Comparison of ENCODE assay signal across 28 cellular contexts in genomic region chrX:22968494-22968893, GRCh38. TPM values are rescaled to one million over a fixed set of nuclear protein-coding genes. Genes with fewer than 3 reads are reported as not detected.
"Had no signal": no experiment of that assay in that cellular context is flagged by ENCODE, and none has a peak within 500 bp of the region (broad histone marks: within the 10 kb centered on the region; RNA-seq: fewer than 3 reads in every experiment).

No MANE protein-coding gene starts in this region.

- H3K36me3 ChIP-seq: adrenal gland, MG63, WERI-Rb-1 had no signal

- H3K27ac Mint-ChIP-seq: activated CD8-positive, alpha-beta T cell treated with anti-CD3 and anti-CD28 coated beads, Interleukin-2, amount 10 ng/mL, durations not matched to agents 7 days and 5 days; activated naive CD8-positive, alpha-beta T cell treated with anti-CD3 and anti-CD28 coated beads, Interleukin-2, amount 10 ng/mL, durations not matched to agents 7 days and 5 days had no signal

- H3K9me3 Mint-ChIP-seq: activated naive CD8-positive, alpha-beta T cell treated with anti-CD3 and anti-CD28 coated beads, Interleukin-2, amount 10 ng/mL, durations not matched to agents 7 days and 5 days had no signal

- ATAC-seq: activated CD4-positive, CD25-positive, alpha-beta regulatory T cell treated with anti-CD3 and anti-CD28 coated beads, Interleukin-2, amount 50 U/mL, for 24 hours; activated CD8-positive, alpha-beta T cell treated with anti-CD3 and anti-CD28 coated beads, Interleukin-2, amount 10 ng/mL, durations not matched to agents 7 days and 5 days; Panc1; Right ventricle myocardium inferior had no signal

- H3K9me3 ChIP-seq: adrenal gland, MG63, SK-N-SH had no signal

- H3K9ac ChIP-seq: SK-N-SH had no signal

- H3K4me3 Mint-ChIP-seq: activated CD8-positive, alpha-beta T cell treated with anti-CD3 and anti-CD28 coated beads, Interleukin-2, amount 10 ng/mL, durations not matched to agents 7 days and 5 days; activated naive CD8-positive, alpha-beta T cell treated with anti-CD3 and anti-CD28 coated beads, Interleukin-2, amount 10 ng/mL, durations not matched to agents 7 days and 5 days had no signal

- H3K27ac ChIP-seq: adrenal gland, WERI-Rb-1 had no signal

- H3K27me3 ChIP-seq: adrenal gland, MG63 had no signal

- H3K4me2 ChIP-seq: SK-N-SH had no signal

- DNase-seq: activated CD4-positive, alpha-beta T cell treated with anti-CD3 and anti-CD28 coated beads for 4 hours; activated CD4-positive, alpha-beta T cell treated with anti-CD3 and anti-CD28 coated beads, Interleukin-2, amount 50 U/mL, for 4 hours; activated CD8-positive, alpha-beta memory T cell treated with anti-CD3 and anti-CD28 coated beads, Interleukin-2, amount 50 U/mL, for 48 hours; activated CD8-positive, alpha-beta T cell treated with anti-CD3 and anti-CD28 coated beads, Interleukin-2, amount 10 ng/mL, durations not matched to agents 7 days and 5 days; activated naive CD4-positive, alpha-beta T cell treated with anti-CD3 and anti-CD28 coated beads, Interleukin-2, amount 50 U/mL, for 16 hours; activated naive CD8-positive, alpha-beta T cell treated with anti-CD3 and anti-CD28 coated beads, Interleukin-2, amount 10 ng/mL, durations not matched to agents 7 days and 5 days; activated T-cell treated with anti-CD3 and anti-CD28 coated beads, Interleukin-2, amount 50 U/mL, for 1 hour; adrenal gland; anterior cingulate cortex; central memory CD4-positive, alpha-beta T cell; MG63; NCI-H1092 treated with DMSO at 0.1 percent for 48 hours; NCI-H1417 treated with DMSO at 0.1 percent for 48 hours; NCI-H1694; NCI-H2029 treated with DMSO at 0.1 percent for 48 hours; NCI-H510A treated with DMSO at 0.1 percent for 48 hours; NCI-H69; NK-92 treated with Interleukin-12 subunit alpha and Interleukin-12 subunit beta, amount 100 ng/mL, for 24 hours; OCI-M1; RPMI8226; SK-N-SH; T-helper 1 cell; WERI-Rb-1 had no signal

- H3K4me1 Mint-ChIP-seq: activated naive CD8-positive, alpha-beta T cell treated with anti-CD3 and anti-CD28 coated beads, Interleukin-2, amount 10 ng/mL, durations not matched to agents 7 days and 5 days had no signal

- H3K36me3 Mint-ChIP-seq: activated naive CD8-positive, alpha-beta T cell treated with anti-CD3 and anti-CD28 coated beads, Interleukin-2, amount 10 ng/mL, durations not matched to agents 7 days and 5 days had no signal

- H3K4me1 ChIP-seq: adrenal gland had no signal

- H3K4me3 ChIP-seq: adrenal gland, MG63 had no signal

- H3K27me3 Mint-ChIP-seq: activated naive CD8-positive, alpha-beta T cell treated with anti-CD3 and anti-CD28 coated beads, Interleukin-2, amount 10 ng/mL, durations not matched to agents 7 days and 5 days had no signal

RNA-seq across cellular contexts. Expression of gene DDX53, which starts 31.3 kb away (rescaled TPM):
- total RNA-seq: activated CD8-positive, alpha-beta T cell treated with anti-CD3 and anti-CD28 coated beads, Interleukin-2, amount 10 ng/mL, durations not matched to agents 7 days and 5 days; activated naive CD8-positive, alpha-beta T cell treated with anti-CD3 and anti-CD28 coated beads, Interleukin-2, amount 10 ng/mL, durations not matched to agents 7 days and 5 days; adrenal gland; bronchial epithelial cell; Right ventricle myocardium inferior; T-helper 2 cell treated with Interferon-gamma antibody and Interleukin-4, amounts not matched to agents 100 ng/mL and 5 ng/mL, for 36 hours had no signal
